In the genomic region with DNA sequence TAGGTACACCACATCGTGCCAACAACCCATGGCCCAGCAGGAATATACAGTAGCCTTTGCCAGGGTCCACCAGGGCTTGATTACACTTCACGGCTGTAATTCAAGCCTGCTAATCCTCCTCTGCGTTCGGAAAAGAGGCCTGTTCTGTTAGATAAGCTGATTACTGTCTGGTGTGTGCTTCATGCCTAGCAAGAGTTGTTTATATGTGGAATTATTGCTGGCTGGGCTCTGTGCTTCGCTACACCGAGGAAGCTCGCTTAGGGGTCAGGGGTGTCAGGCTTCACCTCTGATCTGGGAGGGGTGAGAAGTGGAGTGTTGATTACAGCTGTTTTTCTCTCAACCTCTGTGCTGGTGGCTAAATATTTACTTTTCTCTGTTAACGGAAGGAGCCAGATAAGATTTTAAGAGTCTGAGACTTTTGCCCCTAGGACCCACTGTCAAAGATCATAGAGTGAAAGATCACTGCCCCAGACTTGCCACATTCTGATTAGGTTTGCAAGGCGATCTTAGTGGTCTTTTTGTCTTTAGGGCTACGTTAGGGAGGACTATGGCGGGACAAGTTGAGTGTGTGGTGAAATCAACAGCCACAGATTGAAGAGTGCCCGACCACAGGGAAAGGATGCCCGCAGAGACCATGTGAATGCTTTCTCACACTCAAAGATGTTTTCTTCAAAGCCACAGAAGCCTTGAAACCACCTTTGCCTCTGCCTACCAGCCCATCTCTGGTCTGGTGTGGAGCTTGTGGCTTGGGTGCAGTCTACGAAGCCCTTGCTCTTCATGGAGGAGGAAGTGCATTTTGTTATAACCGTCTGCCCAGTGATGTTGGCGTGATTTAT, we compare ENCODE assay signal across 9 cellular contexts.
DNase-seq lines count a peak whose midpoint lies in the region; ATAC-seq and FAIRE-seq lines count a peak whose summit lies in the region.
"Had no signal": no experiment of that assay in that cellular context is flagged by ENCODE, and none has a peak within 500 bp of the region (broad histone marks: within the 10 kb centered on the region; RNA-seq: fewer than 3 reads in every experiment).

No MANE protein-coding gene starts in this region.

- H3K79me2 ChIP-seq in GM23248 (ENCODE audit: insufficient read depth), result peaks cover 68% of the 10 kb centered on the region

- no peak overlapping the region for H3K4me3 ChIP-seq in GM23248
- no peak overlapping the region for H3K4me3 ChIP-seq in rectal smooth muscle tissue (ENCODE audit: low read length)

- ATAC-seq in left cardiac atrium, result peak; percentile 3 to 16
- no peak for ATAC-seq in GM18858 (IDR thresholded peaks at IDR 0.05; ENCODE audit: unreplicated experiment)
- ATAC-seq: activated naive CD8-positive, alpha-beta T cell treated with anti-CD3 and anti-CD28 coated beads, Interleukin-2, amount 50 U/mL, for 24 hours had no signal

- 92 to 93% methylated on average over 16 of the region's 16 CpGs for WGBS in GM23248 (ENCODE audit: low coverage in 1 of 2, low lambda C conversion rate in 2 of 2, missing lambda C conversion rate in 2 of 2), 2 experiments

- peak overlapping the region; percentile 92; the same call in 1 of the 2 replicates for H3K27ac ChIP-seq in GM23248
- peak overlapping the region; percentile 26 for H3K27ac ChIP-seq in rectal smooth muscle tissue (ENCODE audit: low read depth, low read length)
- H3K27ac ChIP-seq in substantia nigra (ENCODE audit: low read depth, low read length, poor library complexity, severe bottlenecking), result no peak overlapping the region

- FAIRE-seq in urothelium cell line (lab: Jason Lieb, UNC), result no peak

- no peak overlapping the region for H3K9ac ChIP-seq in GM23248
- no peak overlapping the region for H3K9ac ChIP-seq in rectal smooth muscle tissue (ENCODE audit: low read length)

- H4K20me1 ChIP-seq in GM23248 (ENCODE audit: insufficient read depth), result no peaks in the 10 kb centered on the region

- DNase-seq in GM23248 (no peak), NCI-H748 (lab: John Stamatoyannopoulos, UW; ENCODE audit: unreplicated experiment) (peak; percentile 87), left cardiac atrium (peak; percentile 50), substantia nigra (lab: John Stamatoyannopoulos, UW) (no peak), urothelium cell line (ENCODE audit: low spot score) (no peak)
- no peak for DNase-seq in activated T-cell treated with anti-CD3 and anti-CD28 coated beads, Interleukin-2, amount 50 U/mL, for 48 hours
- DNase-seq: activated naive CD8-positive, alpha-beta T cell treated with anti-CD3 and anti-CD28 coated beads, Interleukin-2, amount 50 U/mL, for 24 hours had no signal

- H3K27me3 ChIP-seq in GM23248 (replicated peaks; ENCODE audit: insufficient read depth) (no peaks in the 10 kb centered on the region), rectal smooth muscle tissue (ENCODE audit: control insufficient read depth, insufficient read depth, low read length) (no peaks in the 10 kb centered on the region)

- H3K4me1 ChIP-seq in GM23248 (ENCODE audit: insufficient read depth) (peaks cover 48% of the 10 kb centered on the region), rectal smooth muscle tissue (ENCODE audit: control insufficient read depth, insufficient read depth, low read length) (peaks cover 32% of the 10 kb centered on the region)

- peaks cover 44% of the 10 kb centered on the region for H3F3A ChIP-seq in GM23248 (ENCODE audit: insufficient read depth)

- H3K36me3 ChIP-seq in GM23248 (ENCODE audit: low read depth), result no peaks in the 10 kb centered on the region
- H3K36me3 ChIP-seq in rectal smooth muscle tissue (ENCODE audit: control insufficient read depth, insufficient read depth, low read length), result no peaks in the 10 kb centered on the region

- no peak overlapping the region for H3K4me2 ChIP-seq in GM23248 (ENCODE audit: unreplicated experiment)

- H3K9me2 ChIP-seq in GM23248 (ENCODE audit: insufficient read depth), result no peaks in the 10 kb centered on the region

- no peaks in the 10 kb centered on the region for H3K9me3 ChIP-seq in GM23248 (ENCODE audit: low read depth)

- in situ Hi-C loops in GM23248 (cut with MboI), result loop anchor here (25.0 kb wide), 3 partner anchors 163 to 913 kb away; no protein-coding TSS in a partner anchor

- intact Hi-C loops in left cardiac atrium (cut with DNase I), result no loop called here

- H2AFZ ChIP-seq in GM23248, result no peak overlapping the region

Comparison
In these comparisons a context has a peak if more than half of its experiments do, and no peak if none do; other contexts are left out.
1. DNase-seq: peak in NCI-H748 (single experiment) and left cardiac atrium (single experiment); none in GM23248 (single experiment), substantia nigra (0 of 49), activated T-cell treated with anti-CD3 and anti-CD28 coated beads, Interleukin-2, amount 50 U/mL, for 48 hours (0 of 2) and urothelium cell line (single experiment).